4 cellular contexts compared by ENCODE assay signal in the genomic region with DNA sequence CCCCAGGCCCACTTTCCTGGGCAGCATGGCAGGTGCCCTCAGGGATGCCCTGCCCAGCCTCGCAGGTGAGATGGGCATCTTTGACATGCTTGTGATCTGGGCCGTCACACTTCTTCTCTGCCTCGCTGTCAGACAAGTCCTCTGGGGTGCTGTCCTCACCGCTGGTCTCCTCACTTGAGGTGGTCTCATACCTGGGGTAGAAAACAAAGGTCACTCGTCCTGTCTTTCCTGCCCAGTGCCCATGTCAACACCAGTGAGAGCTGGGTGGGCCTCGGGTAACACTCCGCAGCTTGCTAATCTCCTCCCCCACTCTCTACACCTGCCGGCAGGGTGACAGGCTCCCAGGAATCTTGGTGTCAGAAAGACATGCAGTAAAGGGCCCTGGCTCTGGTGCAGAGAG. TPM values are rescaled to one million over a fixed set of nuclear protein-coding genes. Genes with fewer than 3 reads are reported as not detected.
"Had no signal": no experiment of that assay in that cellular context is flagged by ENCODE, and none has a peak within 500 bp of the region (broad histone marks: within the 10 kb centered on the region; RNA-seq: fewer than 3 reads in every experiment).

No MANE protein-coding gene starts in this region.

- ATAC-seq: GM12878 had no signal

- H3K4me3 ChIP-seq: GM12878 had no signal

- DNase-seq: GDM1, GF-D8 had no signal

RNA-seq across cellular contexts. Expression of a gene that starts 50.9 kb away (rescaled TPM):
- total RNA-seq: G401, GM12878 had no signal
- polyA plus RNA-seq: GM12878 had no signal
